1 cellular context compared by ENCODE assay signal in the genomic region with DNA sequence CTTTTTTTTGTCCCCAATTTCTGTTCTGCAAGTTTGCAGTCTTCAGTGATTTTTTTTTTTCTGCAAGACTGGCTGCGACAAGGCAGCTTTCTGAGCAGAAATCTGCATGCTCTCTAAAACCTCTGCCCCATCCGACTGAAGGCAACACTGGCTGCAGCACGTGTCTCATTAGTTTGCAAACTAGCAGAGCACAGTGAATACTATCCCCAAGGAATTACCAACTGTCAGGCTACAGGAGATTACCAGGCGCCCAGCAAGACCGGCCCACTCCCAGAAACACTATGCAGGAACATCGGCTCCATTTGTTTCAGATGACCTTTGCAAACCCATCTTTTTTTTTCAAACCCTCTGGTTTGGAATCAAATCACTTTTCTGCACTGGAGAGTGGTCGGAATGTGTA.
TF ChIP-seq lines count a peak whose summit lies in the region.

No MANE protein-coding gene starts in this region.

TF ChIP-seq in GM23338, 12 proteins besides CTCF, POLR2A, EP300 and RAD21 (continued from another document):
- TF ChIP-seq ZNF462 (CRISPR knock-in tag; IDR thresholded peaks at IDR 0.05) (no peak), EZH2 (IDR thresholded peaks at IDR 0.05; ENCODE audit: low read depth, unreplicated experiment) (no peak), POLR2AphosphoS5 (IDR thresholded peaks at IDR 0.05; ENCODE audit: low read depth) (no peak)
TF ChIP-seq in GM23338: peak in this region for 0.
